ENCODE assay signal across 1 cellular context in the genomic region with DNA sequence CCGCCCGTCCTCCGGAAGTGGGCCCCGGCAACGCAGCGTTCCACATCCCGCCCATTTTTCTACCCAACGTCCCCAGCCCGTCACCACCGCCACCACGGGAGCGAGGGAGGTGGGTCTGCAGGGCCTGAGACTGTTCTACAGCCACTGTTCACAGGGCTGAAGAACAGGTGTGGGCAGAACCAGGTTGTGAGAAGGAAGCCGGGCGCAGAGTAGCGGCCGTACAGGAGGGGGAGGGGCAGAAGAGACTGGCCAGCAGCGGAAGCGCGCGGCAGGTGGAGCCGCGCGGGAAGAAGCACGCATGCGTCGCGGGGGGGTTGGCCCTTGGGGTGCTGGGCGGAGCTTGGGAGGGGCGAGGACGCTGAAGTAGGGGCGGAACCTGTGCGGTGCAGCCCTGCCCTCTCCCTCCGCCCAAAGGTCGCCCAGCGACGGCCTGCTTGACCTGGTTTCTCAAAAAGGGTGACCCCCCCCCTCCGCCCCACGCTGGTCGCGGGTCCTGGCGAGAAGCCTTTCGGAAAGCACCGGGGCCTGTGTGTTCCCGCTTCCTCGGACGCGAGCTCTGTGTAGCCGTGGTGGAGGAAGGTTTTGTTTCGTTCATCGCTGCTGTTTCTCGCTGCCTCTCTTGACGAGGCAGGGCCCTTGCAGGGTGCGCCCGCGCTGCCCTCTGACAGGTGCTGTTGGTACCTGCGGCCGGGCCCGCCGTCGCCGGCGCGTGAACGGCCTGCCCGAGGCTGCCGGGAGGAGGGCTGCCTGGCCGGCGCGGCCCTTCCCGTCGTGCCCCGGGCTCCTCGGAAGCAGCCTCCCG.
TF ChIP-seq lines count a peak whose summit lies in the region.

No MANE protein-coding gene starts in this region.

TF ChIP-seq in HEK293, 187 proteins besides CTCF, POLR2A, EP300 and RAD21 (continued from another document and continues in another):
- TF ChIP-seq ZNF174 (tag by site-specific recombination; IDR thresholded peaks at IDR 0.05) (no peak), PRDM1 (tag by site-specific recombination; IDR thresholded peaks at IDR 0.05) (no peak), ZNF266 (tag by site-specific recombination; IDR thresholded peaks at IDR 0.05; ENCODE audit: low read depth) (no peak), TRIM28 (IDR thresholded peaks at IDR 0.05; ENCODE audit: borderline replicate concordance, low read length) (no peak), ZNF843 (tag by site-specific recombination; IDR thresholded peaks at IDR 0.05) (no peak; the same call in 1 of the 2 replicates), ZSCAN30 (tag by site-specific recombination; IDR thresholded peaks at IDR 0.05) (peak; percentile 80; the same call in 1 of the 2 replicates), ZNF23 (tag by site-specific recombination; IDR thresholded peaks at IDR 0.05; ENCODE audit: borderline replicate concordance) (no peak), ZIC2 (tag by site-specific recombination; IDR thresholded peaks at IDR 0.05) (peak; percentile 85), ZBTB7A (tag by site-specific recombination; IDR thresholded peaks at IDR 0.05; ENCODE audit: low read depth) (no peak), RBAK (tag by site-specific recombination; IDR thresholded peaks at IDR 0.05) (no peak), ZNF585B (tag by site-specific recombination; IDR thresholded peaks at IDR 0.05) (peak; percentile 12; the same call in 1 of the 2 replicates), ZNF133 (tag by site-specific recombination; IDR thresholded peaks at IDR 0.05) (no peak), EGR2 (tag by site-specific recombination; IDR thresholded peaks at IDR 0.05; ENCODE audit: low read depth) (no peak), MEIS1 (CRISPR knock-in tag; IDR thresholded peaks at IDR 0.05; ENCODE audit: borderline replicate concordance) (no peak), ZNF423 (tag by site-specific recombination; IDR thresholded peaks at IDR 0.05) (no peak), ZNF302 (tag by site-specific recombination; IDR thresholded peaks at IDR 0.05; ENCODE audit: low read depth) (no peak), ZNF146 (tag by site-specific recombination; IDR thresholded peaks at IDR 0.05) (no peak), ZNF292 (tag by site-specific recombination; IDR thresholded peaks at IDR 0.05; ENCODE audit: borderline replicate concordance, low read depth) (no peak), KLF10 (tag by site-specific recombination; IDR thresholded peaks at IDR 0.05) (peak; percentile 70; the same call in 1 of the 2 replicates), ZBTB1 (tag by site-specific recombination; IDR thresholded peaks at IDR 0.05) (peak; percentile 55), KLF16 (tag by site-specific recombination; IDR thresholded peaks at IDR 0.05) (no peak; the same call in 1 of the 2 replicates), ZNF777 (tag by site-specific recombination; IDR thresholded peaks at IDR 0.05; ENCODE audit: borderline replicate concordance) (no peak), ZNF660 (tag by site-specific recombination; IDR thresholded peaks at IDR 0.05) (peak; percentile 51), SP2 (tag by site-specific recombination; IDR thresholded peaks at IDR 0.05) (peak; percentile 93), SALL2 (tag by site-specific recombination; IDR thresholded peaks at IDR 0.05; ENCODE audit: borderline replicate concordance) (no peak), GFI1B (tag by site-specific recombination; IDR thresholded peaks at IDR 0.05) (no peak), ZNF426 (tag by site-specific recombination; IDR thresholded peaks at IDR 0.05) (no peak), ZNF623 (tag by site-specific recombination; IDR thresholded peaks at IDR 0.05) (no peak), ZBTB21 (tag by site-specific recombination; IDR thresholded peaks at IDR 0.05) (no peak), ZNF621 (tag by site-specific recombination; IDR thresholded peaks at IDR 0.05) (no peak), MYNN (tag by site-specific recombination; IDR thresholded peaks at IDR 0.05; ENCODE audit: borderline replicate concordance) (no peak), ZNF768 (tag by site-specific recombination; IDR thresholded peaks at IDR 0.05) (no peak), ZNF274 (IDR thresholded peaks at IDR 0.05; ENCODE audit: low read length) (no peak), ZNF274 (tag by site-specific recombination; IDR thresholded peaks at IDR 0.05; ENCODE audit: borderline replicate concordance) (no peak), ZNF558 (tag by site-specific recombination; IDR thresholded peaks at IDR 0.05) (no peak)
- TF ChIP-seq, protein P1, sequence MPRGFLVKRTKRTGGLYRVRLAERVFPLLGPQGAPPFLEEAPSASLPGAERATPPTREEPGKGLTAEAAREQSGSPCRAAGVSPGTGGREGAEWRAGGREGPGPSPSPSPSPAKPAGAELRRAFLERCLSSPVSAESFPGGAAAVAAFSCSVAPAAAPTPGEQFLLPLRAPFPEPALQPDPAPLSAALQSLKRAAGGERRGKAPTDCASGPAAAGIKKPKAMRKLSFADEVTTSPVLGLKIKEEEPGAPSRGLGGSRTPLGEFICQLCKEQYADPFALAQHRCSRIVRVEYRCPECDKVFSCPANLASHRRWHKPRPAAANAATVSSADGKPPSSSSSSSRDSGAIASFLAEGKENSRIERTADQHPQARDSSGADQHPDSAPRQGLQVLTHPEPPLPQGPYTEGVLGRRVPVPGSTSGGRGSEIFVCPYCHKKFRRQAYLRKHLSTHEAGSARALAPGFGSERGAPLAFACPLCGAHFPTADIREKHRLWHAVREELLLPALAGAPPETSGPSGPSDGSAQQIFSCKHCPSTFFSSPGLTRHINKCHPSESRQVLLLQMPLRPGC (tag by site-specific recombination; IDR thresholded peaks at IDR 0.05) = peak; percentile 80; the same call in 1 of the 2 replicates
- TF ChIP-seq, protein P2, sequence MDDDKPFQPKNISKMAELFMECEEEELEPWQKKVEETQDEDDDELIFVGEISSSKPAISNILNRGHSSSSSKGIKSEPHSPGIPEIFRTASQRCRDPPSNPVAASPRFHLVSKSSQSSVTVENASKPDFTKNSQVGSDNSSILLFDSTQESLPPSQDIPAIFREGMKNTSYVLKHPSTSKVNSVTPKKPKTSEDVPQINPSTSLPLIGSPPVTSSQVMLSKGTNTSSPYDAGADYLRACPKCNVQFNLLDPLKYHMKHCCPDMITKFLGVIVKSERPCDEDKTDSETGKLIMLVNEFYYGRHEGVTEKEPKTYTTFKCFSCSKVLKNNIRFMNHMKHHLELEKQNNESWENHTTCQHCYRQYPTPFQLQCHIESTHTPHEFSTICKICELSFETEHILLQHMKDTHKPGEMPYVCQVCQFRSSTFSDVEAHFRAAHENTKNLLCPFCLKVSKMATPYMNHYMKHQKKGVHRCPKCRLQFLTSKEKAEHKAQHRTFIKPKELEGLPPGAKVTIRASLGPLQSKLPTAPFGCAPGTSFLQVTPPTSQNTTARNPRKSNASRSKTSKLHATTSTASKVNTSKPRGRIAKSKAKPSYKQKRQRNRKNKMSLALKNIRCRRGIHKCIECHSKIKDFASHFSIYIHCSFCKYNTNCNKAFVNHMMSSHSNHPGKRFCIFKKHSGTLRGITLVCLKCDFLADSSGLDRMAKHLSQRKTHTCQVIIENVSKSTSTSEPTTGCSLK (tag by site-specific recombination; IDR thresholded peaks at IDR 0.05) = no peak
- TF ChIP-seq, protein P3, sequence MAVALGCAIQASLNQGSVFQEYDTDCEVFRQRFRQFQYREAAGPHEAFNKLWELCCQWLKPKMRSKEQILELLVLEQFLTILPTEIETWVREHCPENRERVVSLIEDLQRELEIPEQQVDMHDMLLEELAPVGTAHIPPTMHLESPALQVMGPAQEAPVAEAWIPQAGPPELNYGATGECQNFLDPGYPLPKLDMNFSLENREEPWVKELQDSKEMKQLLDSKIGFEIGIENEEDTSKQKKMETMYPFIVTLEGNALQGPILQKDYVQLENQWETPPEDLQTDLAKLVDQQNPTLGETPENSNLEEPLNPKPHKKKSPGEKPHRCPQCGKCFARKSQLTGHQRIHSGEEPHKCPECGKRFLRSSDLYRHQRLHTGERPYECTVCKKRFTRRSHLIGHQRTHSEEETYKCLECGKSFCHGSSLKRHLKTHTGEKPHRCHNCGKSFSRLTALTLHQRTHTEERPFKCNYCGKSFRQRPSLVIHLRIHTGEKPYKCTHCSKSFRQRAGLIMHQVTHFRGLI (tag by site-specific recombination; IDR thresholded peaks at IDR 0.05) = no peak
- TF ChIP-seq, protein P4, sequence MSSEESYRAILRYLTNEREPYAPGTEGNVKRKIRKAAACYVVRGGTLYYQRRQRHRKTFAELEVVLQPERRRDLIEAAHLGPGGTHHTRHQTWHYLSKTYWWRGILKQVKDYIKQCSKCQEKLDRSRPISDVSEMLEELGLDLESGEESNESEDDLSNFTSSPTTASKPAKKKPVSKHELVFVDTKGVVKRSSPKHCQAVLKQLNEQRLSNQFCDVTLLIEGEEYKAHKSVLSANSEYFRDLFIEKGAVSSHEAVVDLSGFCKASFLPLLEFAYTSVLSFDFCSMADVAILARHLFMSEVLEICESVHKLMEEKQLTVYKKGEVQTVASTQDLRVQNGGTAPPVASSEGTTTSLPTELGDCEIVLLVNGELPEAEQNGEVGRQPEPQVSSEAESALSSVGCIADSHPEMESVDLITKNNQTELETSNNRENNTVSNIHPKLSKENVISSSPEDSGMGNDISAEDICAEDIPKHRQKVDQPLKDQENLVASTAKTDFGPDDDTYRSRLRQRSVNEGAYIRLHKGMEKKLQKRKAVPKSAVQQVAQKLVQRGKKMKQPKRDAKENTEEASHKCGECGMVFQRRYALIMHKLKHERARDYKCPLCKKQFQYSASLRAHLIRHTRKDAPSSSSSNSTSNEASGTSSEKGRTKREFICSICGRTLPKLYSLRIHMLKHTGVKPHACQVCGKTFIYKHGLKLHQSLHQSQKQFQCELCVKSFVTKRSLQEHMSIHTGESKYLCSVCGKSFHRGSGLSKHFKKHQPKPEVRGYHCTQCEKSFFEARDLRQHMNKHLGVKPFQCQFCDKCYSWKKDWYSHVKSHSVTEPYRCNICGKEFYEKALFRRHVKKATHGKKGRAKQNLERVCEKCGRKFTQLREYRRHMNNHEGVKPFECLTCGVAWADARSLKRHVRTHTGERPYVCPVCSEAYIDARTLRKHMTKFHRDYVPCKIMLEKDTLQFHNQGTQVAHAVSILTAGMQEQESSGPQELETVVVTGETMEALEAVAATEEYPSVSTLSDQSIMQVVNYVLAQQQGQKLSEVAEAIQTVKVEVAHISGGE (tag by site-specific recombination; conservative IDR thresholded peaks at IDR 0.05; ENCODE audit: low read depth) = peak; percentile 95
- TF ChIP-seq, protein P5, sequence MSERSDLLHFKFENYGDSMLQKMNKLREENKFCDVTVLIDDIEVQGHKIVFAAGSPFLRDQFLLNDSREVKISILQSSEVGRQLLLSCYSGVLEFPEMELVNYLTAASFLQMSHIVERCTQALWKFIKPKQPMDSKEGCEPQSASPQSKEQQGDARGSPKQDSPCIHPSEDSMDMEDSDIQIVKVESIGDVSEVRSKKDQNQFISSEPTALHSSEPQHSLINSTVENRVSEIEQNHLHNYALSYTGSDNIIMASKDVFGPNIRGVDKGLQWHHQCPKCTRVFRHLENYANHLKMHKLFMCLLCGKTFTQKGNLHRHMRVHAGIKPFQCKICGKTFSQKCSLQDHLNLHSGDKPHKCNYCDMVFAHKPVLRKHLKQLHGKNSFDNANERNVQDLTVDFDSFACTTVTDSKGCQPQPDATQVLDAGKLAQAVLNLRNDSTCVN (tag by site-specific recombination; optimal IDR thresholded peaks at IDR 0.05) = peak; percentile 93
- TF ChIP-seq, protein P6, sequence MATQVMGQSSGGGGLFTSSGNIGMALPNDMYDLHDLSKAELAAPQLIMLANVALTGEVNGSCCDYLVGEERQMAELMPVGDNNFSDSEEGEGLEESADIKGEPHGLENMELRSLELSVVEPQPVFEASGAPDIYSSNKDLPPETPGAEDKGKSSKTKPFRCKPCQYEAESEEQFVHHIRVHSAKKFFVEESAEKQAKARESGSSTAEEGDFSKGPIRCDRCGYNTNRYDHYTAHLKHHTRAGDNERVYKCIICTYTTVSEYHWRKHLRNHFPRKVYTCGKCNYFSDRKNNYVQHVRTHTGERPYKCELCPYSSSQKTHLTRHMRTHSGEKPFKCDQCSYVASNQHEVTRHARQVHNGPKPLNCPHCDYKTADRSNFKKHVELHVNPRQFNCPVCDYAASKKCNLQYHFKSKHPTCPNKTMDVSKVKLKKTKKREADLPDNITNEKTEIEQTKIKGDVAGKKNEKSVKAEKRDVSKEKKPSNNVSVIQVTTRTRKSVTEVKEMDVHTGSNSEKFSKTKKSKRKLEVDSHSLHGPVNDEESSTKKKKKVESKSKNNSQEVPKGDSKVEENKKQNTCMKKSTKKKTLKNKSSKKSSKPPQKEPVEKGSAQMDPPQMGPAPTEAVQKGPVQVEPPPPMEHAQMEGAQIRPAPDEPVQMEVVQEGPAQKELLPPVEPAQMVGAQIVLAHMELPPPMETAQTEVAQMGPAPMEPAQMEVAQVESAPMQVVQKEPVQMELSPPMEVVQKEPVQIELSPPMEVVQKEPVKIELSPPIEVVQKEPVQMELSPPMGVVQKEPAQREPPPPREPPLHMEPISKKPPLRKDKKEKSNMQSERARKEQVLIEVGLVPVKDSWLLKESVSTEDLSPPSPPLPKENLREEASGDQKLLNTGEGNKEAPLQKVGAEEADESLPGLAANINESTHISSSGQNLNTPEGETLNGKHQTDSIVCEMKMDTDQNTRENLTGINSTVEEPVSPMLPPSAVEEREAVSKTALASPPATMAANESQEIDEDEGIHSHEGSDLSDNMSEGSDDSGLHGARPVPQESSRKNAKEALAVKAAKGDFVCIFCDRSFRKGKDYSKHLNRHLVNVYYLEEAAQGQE (tag by site-specific recombination; IDR thresholded peaks at IDR 0.05) = peak; percentile 57; the same call in 1 of the 2 replicates
- TF ChIP-seq, protein P7, sequence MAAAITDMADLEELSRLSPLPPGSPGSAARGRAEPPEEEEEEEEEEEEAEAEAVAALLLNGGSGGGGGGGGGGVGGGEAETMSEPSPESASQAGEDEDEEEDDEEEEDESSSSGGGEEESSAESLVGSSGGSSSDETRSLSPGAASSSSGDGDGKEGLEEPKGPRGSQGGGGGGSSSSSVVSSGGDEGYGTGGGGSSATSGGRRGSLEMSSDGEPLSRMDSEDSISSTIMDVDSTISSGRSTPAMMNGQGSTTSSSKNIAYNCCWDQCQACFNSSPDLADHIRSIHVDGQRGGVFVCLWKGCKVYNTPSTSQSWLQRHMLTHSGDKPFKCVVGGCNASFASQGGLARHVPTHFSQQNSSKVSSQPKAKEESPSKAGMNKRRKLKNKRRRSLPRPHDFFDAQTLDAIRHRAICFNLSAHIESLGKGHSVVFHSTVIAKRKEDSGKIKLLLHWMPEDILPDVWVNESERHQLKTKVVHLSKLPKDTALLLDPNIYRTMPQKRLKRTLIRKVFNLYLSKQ (tag by site-specific recombination; IDR thresholded peaks at IDR 0.05; ENCODE audit: borderline replicate concordance) = no peak
- TF ChIP-seq, protein P8, sequence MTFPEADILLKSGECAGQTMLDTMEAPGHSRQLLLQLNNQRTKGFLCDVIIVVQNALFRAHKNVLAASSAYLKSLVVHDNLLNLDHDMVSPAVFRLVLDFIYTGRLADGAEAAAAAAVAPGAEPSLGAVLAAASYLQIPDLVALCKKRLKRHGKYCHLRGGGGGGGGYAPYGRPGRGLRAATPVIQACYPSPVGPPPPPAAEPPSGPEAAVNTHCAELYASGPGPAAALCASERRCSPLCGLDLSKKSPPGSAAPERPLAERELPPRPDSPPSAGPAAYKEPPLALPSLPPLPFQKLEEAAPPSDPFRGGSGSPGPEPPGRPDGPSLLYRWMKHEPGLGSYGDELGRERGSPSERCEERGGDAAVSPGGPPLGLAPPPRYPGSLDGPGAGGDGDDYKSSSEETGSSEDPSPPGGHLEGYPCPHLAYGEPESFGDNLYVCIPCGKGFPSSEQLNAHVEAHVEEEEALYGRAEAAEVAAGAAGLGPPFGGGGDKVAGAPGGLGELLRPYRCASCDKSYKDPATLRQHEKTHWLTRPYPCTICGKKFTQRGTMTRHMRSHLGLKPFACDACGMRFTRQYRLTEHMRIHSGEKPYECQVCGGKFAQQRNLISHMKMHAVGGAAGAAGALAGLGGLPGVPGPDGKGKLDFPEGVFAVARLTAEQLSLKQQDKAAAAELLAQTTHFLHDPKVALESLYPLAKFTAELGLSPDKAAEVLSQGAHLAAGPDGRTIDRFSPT (tag by site-specific recombination; IDR thresholded peaks at IDR 0.05) = peak; percentile 79
